In the genomic region with DNA sequence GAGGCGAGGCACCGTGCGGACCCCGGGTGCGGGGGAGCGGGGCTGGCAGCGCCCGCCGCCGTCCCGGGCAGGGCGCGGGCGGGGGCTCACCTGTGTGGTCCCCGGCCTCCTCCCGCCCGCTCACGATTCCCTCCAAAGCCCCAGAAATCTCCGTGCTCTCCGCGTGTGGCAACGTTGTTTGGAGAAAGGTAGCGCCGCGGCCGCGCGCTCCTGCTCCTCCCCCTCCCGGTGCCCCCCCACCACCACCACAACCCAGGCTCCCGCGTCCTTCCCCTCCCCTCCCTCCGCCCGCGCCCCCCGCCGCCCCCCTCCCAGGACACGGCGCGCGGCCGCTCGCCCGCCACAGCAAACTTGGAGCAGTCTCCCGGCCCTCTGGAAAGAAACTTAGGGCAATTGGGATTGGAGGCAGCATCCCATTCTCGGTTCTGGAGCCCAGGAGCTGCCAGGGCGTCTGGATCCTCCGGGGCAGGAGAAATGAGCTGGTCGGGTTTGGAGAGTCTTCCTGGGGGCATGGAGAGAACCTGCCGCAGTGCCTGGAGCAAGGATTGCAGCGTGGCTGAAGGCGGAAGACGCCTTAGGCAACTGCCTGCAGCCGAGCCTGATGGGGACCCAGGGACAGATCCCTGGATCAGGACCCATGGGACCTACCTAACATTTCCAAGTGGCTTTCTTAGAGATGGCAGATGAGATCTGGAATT, we compare ENCODE assay signal across 8 cellular contexts. TPM values are rescaled to one million over a fixed set of nuclear protein-coding genes. Genes with fewer than 3 reads are reported as not detected.
DNase-seq lines count a peak whose midpoint lies in the region; ATAC-seq and TF ChIP-seq lines count a peak whose summit lies in the region.

No MANE protein-coding gene starts in this region.

- no peaks in the 10 kb centered on the region for H3K9me3 Mint-ChIP-seq in activated B cell treated with CpG ODN at 0.5 μM for 24 hours
- peaks cover 6 to 9% of the 10 kb centered on the region in 2 donors for H3K9me3 Mint-ChIP-seq in stimulated activated naive CD8-positive, alpha-beta T cell treated with anti-CD3 and anti-CD28 coated beads, Interleukin-15, amount 100 ng/mL, for 72 hours

- no peaks in the 10 kb centered on the region for H3K27me3 Mint-ChIP-seq in activated B cell treated with CpG ODN at 0.5 μM for 24 hours
- H3K27me3 Mint-ChIP-seq in stimulated activated naive CD8-positive, alpha-beta T cell treated with anti-CD3 and anti-CD28 coated beads, Interleukin-15, amount 100 ng/mL, for 72 hours = no peaks in the 10 kb centered on the region

- H3K4me3 ChIP-seq in lung = peak overlapping the region; percentile 91

- H3K36me3 ChIP-seq in lung (ENCODE audit: control insufficient read depth in 2 of 2, insufficient read depth in 2 of 2, low read length in 2 of 2) = no peaks in the 10 kb centered on the region

- no peaks in the 10 kb centered on the region for H3K36me3 Mint-ChIP-seq in activated B cell treated with CpG ODN at 0.5 μM for 24 hours (ENCODE audit: low read depth)

- intact Hi-C loops in activated B cell treated with CpG ODN at 0.5 μM for 24 hours (cut with micrococcal nuclease) = loop anchor here (1.0 to 10.0 kb wide), 12 partner anchors 117 to 1532 kb away; a partner anchor contains a TSS

- H3K4me3 Mint-ChIP-seq in activated B cell treated with CpG ODN at 0.5 μM for 24 hours = peak overlapping the region; percentile 84
- peak overlapping the region; percentile 90 for H3K4me3 Mint-ChIP-seq in stimulated activated naive CD8-positive, alpha-beta T cell treated with anti-CD3 and anti-CD28 coated beads, Interleukin-15, amount 100 ng/mL, for 72 hours

- no peaks in the 10 kb centered on the region for H3K9me3 ChIP-seq in lung (ENCODE audit: control insufficient read depth in 2 of 2, insufficient read depth in 1 of 2, low read length in 1 of 2)

- peaks cover 0 to 3% of the 10 kb centered on the region in 2 donors for H3K4me1 ChIP-seq in lung (ENCODE audit: control insufficient read depth in 2 of 2, insufficient read depth in 2 of 2, low read length in 2 of 2)

- H3K27ac ChIP-seq in lung (ENCODE audit: low read depth in 1 of 2, low read length in 1 of 2) = peak overlapping the region; percentile 100

- 1% methylated on average over 20 to 53 of the region's 53 CpGs for WGBS in lung, 2 donors

- POLR2A ChIA-PET in activated B cell treated with CpG ODN at 0.5 μM for 24 hours (lab: Charles Lee) = interaction anchor here (0.6 to 0.9 kb wide), 4 partner anchors 66 to 426 kb away, joined by 3 to 5 read pairs (median 3); no protein-coding TSS in a partner anchor

- no peak for TF ChIP-seq CTCF in activated B cell treated with CpG ODN at 0.5 μM for 24 hours (IDR thresholded peaks at IDR 0.05)
- no peak for TF ChIP-seq CTCF in lung (IDR thresholded peaks at IDR 0.05; ENCODE audit: control extremely low read depth, extremely low read depth)

- CTCF ChIA-PET in activated B cell treated with CpG ODN at 0.5 μM for 24 hours (lab: Charles Lee) = interaction anchor here (1.0 kb wide), 2 partner anchors 10 to 485 kb away, joined by 3 read pairs; no protein-coding TSS in a partner anchor

- H3K27ac Mint-ChIP-seq in activated B cell treated with CpG ODN at 0.5 μM for 24 hours = peak overlapping the region; percentile 86
- peak overlapping the region; percentile 19 to 75 for H3K27ac Mint-ChIP-seq in stimulated activated naive CD8-positive, alpha-beta T cell treated with anti-CD3 and anti-CD28 coated beads, Interleukin-15, amount 100 ng/mL, for 72 hours

- H3K27me3 ChIP-seq in lung (ENCODE audit: control insufficient read depth, insufficient read depth) = no peaks in the 10 kb centered on the region

- DNase-seq in NCI-H2107 treated with DMSO at 0.1 percent for 48 hours (lab: John Stamatoyannopoulos, UW; ENCODE audit: unreplicated experiment) (peak; percentile 18), NCI-H2107 (lab: John Stamatoyannopoulos, UW) (no peak), NCI-H2081 (lab: John Stamatoyannopoulos, UW) (peak; percentile 80 to 81), activated B cell treated with CpG ODN at 0.5 μM for 24 hours (no peak), lung (ENCODE audit: low spot score) (peak; percentile 59)
- peak; percentile 20 for DNase-seq in effector CD4-positive, alpha-beta T cell
- DNase-seq in stimulated activated naive CD8-positive, alpha-beta T cell treated with anti-CD3 and anti-CD28 coated beads, Interleukin-15, amount 100 ng/mL, for 72 hours = no peak

- peaks cover 68% of the 10 kb centered on the region for H3K4me1 Mint-ChIP-seq in activated B cell treated with CpG ODN at 0.5 μM for 24 hours
- H3K4me1 Mint-ChIP-seq in stimulated activated naive CD8-positive, alpha-beta T cell treated with anti-CD3 and anti-CD28 coated beads, Interleukin-15, amount 100 ng/mL, for 72 hours = peaks cover 65% of the 10 kb centered on the region

- no peak for ATAC-seq in activated B cell treated with CpG ODN at 0.5 μM for 24 hours (ENCODE audit: low read depth)
- no peak for ATAC-seq in lung (ENCODE audit: insufficient read depth, low FRiP score)
- ATAC-seq in stimulated activated naive CD8-positive, alpha-beta T cell treated with anti-CD3 and anti-CD28 coated beads, Interleukin-15, amount 100 ng/mL, for 72 hours = peak; percentile 14
- ATAC-seq in GM18502 (IDR thresholded peaks at IDR 0.05; ENCODE audit: poor library complexity, unreplicated experiment) = no peak

RNA-seq across cellular contexts. Expression of a gene that starts 0.9 kb away (rescaled TPM):
- total RNA-seq in activated B cell treated with CpG ODN at 0.5 μM for 24 hours = 14.5 and 15.9 TPM in 2 replicates
- total RNA-seq in lung = 10 to 100 TPM; 53.3 to 53.6 TPM
- 10 to 100 TPM; 14.7 to 25.2 TPM for polyA plus RNA-seq in lung

Comparison
In these comparisons a context has a peak if more than half of its experiments do, and no peak if none do; other contexts are left out.
1. DNase-seq: peak in NCI-H2107 treated with DMSO at 0.1 percent for 48 hours (single experiment), NCI-H2081 (2 of 2), effector CD4-positive, alpha-beta T cell (single experiment) and lung (single experiment); none in NCI-H2107 (single experiment), activated B cell treated with CpG ODN at 0.5 μM for 24 hours (single experiment) and stimulated activated naive CD8-positive, alpha-beta T cell treated with anti-CD3 and anti-CD28 coated beads, Interleukin-15, amount 100 ng/mL, for 72 hours (0 of 2).